ENCODE assay signal across 8 cellular contexts in genomic region chr4:13547563-13548041, GRCh38. TPM values are rescaled to one million over a fixed set of nuclear protein-coding genes. Genes with fewer than 3 reads are reported as not detected.
DNase-seq lines count a peak whose midpoint lies in the region; ATAC-seq and TF ChIP-seq lines count a peak whose summit lies in the region.

No MANE protein-coding gene starts in this region.

- peaks cover 0 to 18% (median 0%) of the 10 kb centered on the region in 3 donors for H3K9me3 ChIP-seq in gastroesophageal sphincter

- TF ChIP-seq CTCF in GM12865 (IDR thresholded peaks at IDR 0.05; ENCODE audit: insufficient read depth, low read depth, low read length, missing control alignments) (no peak), gastroesophageal sphincter (IDR thresholded peaks at IDR 0.05) (no peak)

- peak overlapping the region; percentile 61 for H3K4me3 ChIP-seq in GM12865 (ENCODE audit: low read depth, low read length)
- peak overlapping the region; percentile 2 to 49 for H3K4me3 ChIP-seq in gastroesophageal sphincter

- ATAC-seq in gastroesophageal sphincter = no peak
- no peak for ATAC-seq in stimulated activated effector memory CD8-positive, alpha-beta T cell treated with anti-CD3 and anti-CD28 coated beads, Interleukin-12 subunit alpha, Interleukin-12 subunit beta, amount 100 ng/mL, for 72 hours

- WGBS in gastroesophageal sphincter (ENCODE audit: low coverage in 1 of 2), 2 donors = no CpG with 5 or more reads among the region's 50 CpGs

- H3K36me3 Mint-ChIP-seq in stimulated activated effector memory CD8-positive, alpha-beta T cell treated with anti-CD3 and anti-CD28 coated beads, Interleukin-12 subunit alpha, Interleukin-12 subunit beta, amount 100 ng/mL, for 72 hours = peaks cover 16% of the 10 kb centered on the region

- H3K4me3 Mint-ChIP-seq in stimulated activated effector memory CD8-positive, alpha-beta T cell treated with anti-CD3 and anti-CD28 coated beads, Interleukin-12 subunit alpha, Interleukin-12 subunit beta, amount 100 ng/mL, for 72 hours = peak overlapping the region; percentile 76

- H3K27me3 ChIP-seq in gastroesophageal sphincter = peaks cover 100% of the 10 kb centered on the region

- no peak for TF ChIP-seq EP300 in gastroesophageal sphincter (IDR thresholded peaks at IDR 0.05)

- peak; percentile 7 for DNase-seq in 8988T
- DNase-seq in GM12865 (ENCODE audit: low read depth) = peak; percentile 46
- DNase-seq in RPMI8226 = peak; percentile 16
- DNase-seq in stimulated activated effector memory CD8-positive, alpha-beta T cell treated with anti-CD3 and anti-CD28 coated beads, Interleukin-12 subunit alpha, Interleukin-12 subunit beta, amount 100 ng/mL, for 72 hours (ENCODE audit: low spot score in 2 of 2) = no peak
- no peak for DNase-seq in dermis blood vessel endothelial cell
- no peak for DNase-seq in NCI-H446 treated with DMSO at 0.1 percent for 48 hours (lab: John Stamatoyannopoulos, UW)
- no peak for DNase-seq in dedifferentiated amniotic fluid mesenchymal stem cell (ENCODE audit: extremely low spot score)

- H3K4me1 ChIP-seq in gastroesophageal sphincter = peaks cover 0 to 52% (median 30%) of the 10 kb centered on the region in 3 donors

- no peak overlapping the region for H3K27ac Mint-ChIP-seq in stimulated activated effector memory CD8-positive, alpha-beta T cell treated with anti-CD3 and anti-CD28 coated beads, Interleukin-12 subunit alpha, Interleukin-12 subunit beta, amount 100 ng/mL, for 72 hours

- TF ChIP-seq POLR2A in gastroesophageal sphincter (IDR thresholded peaks at IDR 0.05) = no peak

- H3K9me3 Mint-ChIP-seq in stimulated activated effector memory CD8-positive, alpha-beta T cell treated with anti-CD3 and anti-CD28 coated beads, Interleukin-12 subunit alpha, Interleukin-12 subunit beta, amount 100 ng/mL, for 72 hours = no peaks in the 10 kb centered on the region

- peak overlapping the region in 3 of 4 donors; percentile 27 to 57 (median 30) for H3K27ac ChIP-seq in gastroesophageal sphincter

- H3K4me1 Mint-ChIP-seq in stimulated activated effector memory CD8-positive, alpha-beta T cell treated with anti-CD3 and anti-CD28 coated beads, Interleukin-12 subunit alpha, Interleukin-12 subunit beta, amount 100 ng/mL, for 72 hours = peaks cover 38% of the 10 kb centered on the region

- no peaks in the 10 kb centered on the region for H3K36me3 ChIP-seq in gastroesophageal sphincter

RNA-seq across cellular contexts. Expression of gene NKX3-2, which starts 3.3 kb away (rescaled TPM):
- total RNA-seq in gastroesophageal sphincter = 1 to 10 TPM in 3 of 4 donors, under 1 TPM in 1; 0.62 to 5.5 (median 3.0) TPM
- total RNA-seq in dermis blood vessel endothelial cell = 0.05 TPM in 1 of 2 replicates, not detected in the other

Comparison
In these comparisons a context has a peak if more than half of its experiments do, and no peak if none do; other contexts are left out.
1. DNase-seq: peak in 8988T (single experiment), GM12865 (single experiment) and RPMI8226 (single experiment); none in stimulated activated effector memory CD8-positive, alpha-beta T cell treated with anti-CD3 and anti-CD28 coated beads, Interleukin-12 subunit alpha, Interleukin-12 subunit beta, amount 100 ng/mL, for 72 hours (0 of 2), dermis blood vessel endothelial cell (single experiment), NCI-H446 treated with DMSO at 0.1 percent for 48 hours (single experiment) and dedifferentiated amniotic fluid mesenchymal stem cell (single experiment).